11 cellular contexts compared by ENCODE assay signal in the genomic region with DNA sequence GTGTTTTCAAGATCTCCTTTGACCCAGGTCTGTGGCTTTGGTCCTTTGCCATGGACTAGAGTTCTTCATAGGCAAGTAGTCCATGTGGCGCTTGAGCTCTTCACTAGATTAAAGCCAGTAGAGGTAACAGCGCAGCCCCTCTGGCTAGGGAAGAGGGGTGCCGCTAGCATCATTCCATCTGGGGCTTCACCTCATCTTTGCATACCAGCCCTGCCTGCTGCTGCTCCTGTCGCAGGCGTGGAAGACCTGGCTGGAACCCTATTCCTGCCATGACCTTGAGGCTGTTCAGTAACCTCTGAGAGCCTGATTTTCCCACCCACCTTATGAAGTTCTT.
DNase-seq lines count a peak whose midpoint lies in the region; ATAC-seq and TF ChIP-seq lines count a peak whose summit lies in the region.
"Had no signal": no experiment of that assay in that cellular context is flagged by ENCODE, and none has a peak within 500 bp of the region (broad histone marks: within the 10 kb centered on the region; RNA-seq: fewer than 3 reads in every experiment).

No MANE protein-coding gene starts in this region.

- DNase-seq in ovary (no peak), endothelial cell (ENCODE audit: low spot score) (no peak), LoVo (ENCODE audit: low spot score) (no peak)
- DNase-seq: cortex of kidney, NCI-H2029, tibial artery had no signal

- intact Hi-C loops in ovary (cut with DNase I), result no loop called here

- peak overlapping the region; percentile 44; the same call in 1 of the 2 replicates for H3K4me2 ChIP-seq in OCI-LY1 (ENCODE audit: low read length)

- H3K36me3 Mint-ChIP-seq in endothelial cell (ENCODE audit: low read depth, unreplicated experiment), result peaks cover 8% of the 10 kb centered on the region

- no peak overlapping the region for H3K27ac Mint-ChIP-seq in endothelial cell (ENCODE audit: unreplicated experiment)

- H3K4me3 ChIP-seq in OCI-LY1 (ENCODE audit: low read depth, low read length, poor library complexity, severe bottlenecking) (peak overlapping the region; percentile 2), ovary (no peak overlapping the region)
- H3K4me3 ChIP-seq: SK-N-MC, tibial artery had no signal

- no peak for TF ChIP-seq POLR2A in ovary (IDR thresholded peaks at IDR 0.05)

- no peaks in the 10 kb centered on the region for H3K9me2 ChIP-seq in OCI-LY1 (ENCODE audit: low read depth, low read length)

- no peaks in the 10 kb centered on the region for H3K27me3 ChIP-seq in OCI-LY1 (ENCODE audit: insufficient read depth, low read length)
- H3K27me3 ChIP-seq in ovary, result no peaks in the 10 kb centered on the region
- H3K27me3 ChIP-seq: tibial artery had no signal

- 76 to 87% (median 83%) methylated on average over 5 of the region's 5 CpGs for WGBS in ovary, 3 donors

- ATAC-seq in GM21423 (IDR thresholded peaks at IDR 0.05; ENCODE audit: unreplicated experiment) (peak; percentile 3), HG03354 (IDR thresholded peaks at IDR 0.05; ENCODE audit: poor library complexity, severe bottlenecking, unreplicated experiment) (no peak)

- H3F3A ChIP-seq in OCI-LY1 (ENCODE audit: insufficient read depth, low read length), result peaks cover 9% of the 10 kb centered on the region

- peak overlapping the region; percentile 97 for H3K27ac ChIP-seq in OCI-LY1 (ENCODE audit: low read depth, low read length, poor library complexity, severe bottlenecking)
- peak overlapping the region; percentile 82 for H3K27ac ChIP-seq in cingulate gyrus (ENCODE audit: low read depth, low read length)
- H3K27ac ChIP-seq in ovary, result peak overlapping the region; percentile 32 to 51
- H3K27ac ChIP-seq: SK-N-MC, tibial artery had no signal

- peak overlapping the region; percentile 47; the same call in 1 of the 2 replicates for H3K9ac ChIP-seq in OCI-LY1 (ENCODE audit: low read length)

- H3K27me3 Mint-ChIP-seq in endothelial cell (ENCODE audit: unreplicated experiment), result peaks cover 1% of the 10 kb centered on the region

- no peak overlapping the region for H3K4me3 Mint-ChIP-seq in endothelial cell (ENCODE audit: unreplicated experiment)

- H3K36me3 ChIP-seq in OCI-LY1 (ENCODE audit: insufficient read depth, low read length), result peaks cover 45% of the 10 kb centered on the region
- no peaks in the 10 kb centered on the region for H3K36me3 ChIP-seq in ovary
- H3K36me3 ChIP-seq: tibial artery had no signal

- H3K79me2 ChIP-seq in OCI-LY1 (ENCODE audit: insufficient read depth, low read length), result peaks cover 15% of the 10 kb centered on the region; the same call in 1 of the 2 replicates

- H3K9me3 ChIP-seq in OCI-LY1 (ENCODE audit: low read length) (no peaks in the 10 kb centered on the region), ovary (no peaks in the 10 kb centered on the region)
- H3K9me3 ChIP-seq: tibial artery had no signal

- TF ChIP-seq CTCF in OCI-LY1 (IDR thresholded peaks at IDR 0.05; ENCODE audit: low read length) (no peak), ovary (IDR thresholded peaks at IDR 0.05) (no peak), endothelial cell (IDR thresholded peaks at IDR 0.05; ENCODE audit: unreplicated experiment) (no peak)

- H3K4me1 ChIP-seq in OCI-LY1 (ENCODE audit: insufficient read depth, low read length, severe bottlenecking), result peaks cover 79% of the 10 kb centered on the region
- H3K4me1 ChIP-seq in ovary (ENCODE audit: insufficient read depth), result peaks cover 5% of the 10 kb centered on the region

- TF ChIP-seq EP300 in ovary (IDR thresholded peaks at IDR 0.05), result no peak

- no peak overlapping the region for H2AFZ ChIP-seq in OCI-LY1 (ENCODE audit: low read length)

- H3K9me3 Mint-ChIP-seq in endothelial cell (ENCODE audit: unreplicated experiment), result no peaks in the 10 kb centered on the region

- no peaks in the 10 kb centered on the region for H4K20me1 ChIP-seq in OCI-LY1 (ENCODE audit: insufficient read depth, low read length)

- H3K4me1 Mint-ChIP-seq in endothelial cell (ENCODE audit: unreplicated experiment), result peaks cover 22% of the 10 kb centered on the region

Comparison
In these comparisons a context has a peak if more than half of its experiments do, and no peak if none do; other contexts are left out.
1. H3K27ac ChIP-seq: peak in every context shown above with its lines; median percentile 97 in OCI-LY1; 82 in cingulate gyrus; 42 in ovary.